In the genomic region with DNA sequence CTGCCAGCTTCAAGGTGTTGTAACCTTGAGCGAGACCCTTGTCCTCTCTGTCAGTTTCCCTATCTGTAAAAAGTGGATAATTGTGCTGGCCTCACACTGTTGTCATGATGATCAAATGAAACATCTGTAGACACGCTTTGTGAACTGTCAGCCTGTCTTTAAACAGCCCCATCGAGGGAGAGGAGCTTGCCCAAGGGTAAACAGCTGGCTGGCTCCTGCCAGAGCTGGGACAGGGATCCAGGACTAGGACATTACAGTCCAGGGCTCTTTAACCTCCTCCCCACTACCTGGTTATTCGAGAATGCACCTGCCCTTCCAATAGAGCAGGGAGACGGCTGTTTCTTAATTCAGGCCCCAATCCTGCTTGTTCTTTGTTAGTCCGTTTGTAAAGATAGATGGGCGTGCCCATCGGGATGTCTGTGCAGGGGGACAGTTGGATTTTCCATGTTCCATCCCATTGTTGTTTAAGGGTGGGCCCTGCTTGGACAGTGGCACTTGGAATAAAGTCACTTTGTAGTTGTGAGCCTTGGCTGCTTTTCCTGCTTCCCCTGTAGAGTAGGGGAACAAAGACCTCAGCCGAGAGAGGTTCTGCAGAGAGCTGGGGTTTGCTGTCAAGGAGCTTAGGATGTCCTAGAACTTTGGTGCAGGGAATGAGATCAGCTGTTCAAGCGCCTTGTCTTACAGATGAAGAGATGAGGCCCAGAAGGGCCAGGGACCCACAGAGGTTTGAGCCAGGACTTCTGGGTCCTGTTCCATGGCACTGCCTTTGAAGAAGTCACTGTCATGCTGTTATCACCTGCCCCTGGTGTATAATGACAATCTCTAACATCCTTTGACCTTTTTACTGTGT, we compare ENCODE assay signal across 8 cellular contexts.
DNase-seq lines count a peak whose midpoint lies in the region; ATAC-seq and TF ChIP-seq lines count a peak whose summit lies in the region.

No MANE protein-coding gene starts in this region.

- H3K36me3 ChIP-seq in HUES6 (ENCODE audit: control insufficient read depth, insufficient read depth, low read length), result peaks cover 7% of the 10 kb centered on the region
- no peaks in the 10 kb centered on the region for H3K36me3 ChIP-seq in muscle layer of colon (ENCODE audit: insufficient read depth, low read length)

- DNase-seq in cardiac fibroblast (ENCODE audit: low read depth in 2 of 2) (no peak), epidermal melanocyte (ENCODE audit: insufficient read length, low spot score) (no peak), GM20000 (ENCODE audit: low spot score) (no peak), Ammon's horn (ENCODE audit: low spot score) (no peak)

- H3K4me1 ChIP-seq in HUES6 (ENCODE audit: control insufficient read depth, insufficient read depth, low read length) (peaks cover 59% of the 10 kb centered on the region), muscle layer of colon (ENCODE audit: insufficient read depth, low read length) (peaks cover 60% of the 10 kb centered on the region)

- peak overlapping the region; percentile 87 for H3K27ac ChIP-seq in 22Rv1
- no peak overlapping the region for H3K27ac ChIP-seq in HUES6 (ENCODE audit: low read depth, low read length)
- H3K27ac ChIP-seq in muscle layer of colon (ENCODE audit: low read depth, low read length), result peak overlapping the region; percentile 98

- H3K9ac ChIP-seq in HUES6 (ENCODE audit: low read length), result peak overlapping the region; percentile 85
- peak overlapping the region; percentile 99 for H3K9ac ChIP-seq in muscle layer of colon (ENCODE audit: low read length)

- TF ChIP-seq CTCF in 22Rv1 (IDR thresholded peaks at IDR 0.05) (no peak), cardiac fibroblast (IDR thresholded peaks at IDR 0.05; ENCODE audit: low read depth, low read length) (no peak), GM20000 (IDR thresholded peaks at IDR 0.05; ENCODE audit: extremely low read depth, missing control alignments) (no peak)

- H3K4me3 ChIP-seq in HUES6 (ENCODE audit: low read depth, low read length) (peak overlapping the region; percentile 84), cardiac fibroblast (replicated peaks in 1 of 2; ENCODE audit: low read depth in 2 of 2, low read length in 2 of 2) (peak overlapping the region; percentile 84 to 87), muscle layer of colon (ENCODE audit: low read depth in 1 of 2, low read length in 2 of 2) (peak overlapping the region; percentile 78 to 99)

- H3K9me3 ChIP-seq in HUES6 (ENCODE audit: control insufficient read depth, insufficient read depth, low read depth, low read length) (no peaks in the 10 kb centered on the region), muscle layer of colon (ENCODE audit: low read length) (no peaks in the 10 kb centered on the region)

- H3K27me3 ChIP-seq in HUES6 (ENCODE audit: control insufficient read depth, insufficient read depth, low read length) (no peaks in the 10 kb centered on the region), muscle layer of colon (ENCODE audit: control insufficient read depth in 1 of 2, insufficient read depth in 2 of 2, low read length in 2 of 2) (no peaks in the 10 kb centered on the region)

- no peak for ATAC-seq in GM19328 (IDR thresholded peaks at IDR 0.05; ENCODE audit: unreplicated experiment)
